9 cellular contexts compared by ENCODE assay signal in genomic region chr5:172860520-172861443, GRCh38. TPM values are rescaled to one million over a fixed set of nuclear protein-coding genes. Genes with fewer than 3 reads are reported as not detected.
DNase-seq lines count a peak whose midpoint lies in the region; ATAC-seq and TF ChIP-seq lines count a peak whose summit lies in the region.
"Had no signal": no experiment of that assay in that cellular context is flagged by ENCODE, and none has a peak within 500 bp of the region (broad histone marks: within the 10 kb centered on the region; RNA-seq: fewer than 3 reads in every experiment).

No MANE protein-coding gene starts in this region.

- no peak for TF ChIP-seq POLR2A in ovary (IDR thresholded peaks at IDR 0.05)

- DNase-seq in cardiac septum (ENCODE audit: low spot score) (peak; percentile 91), ovary (peak; percentile 88 to 93 (median 90)), NCI-H1694 treated with DMSO at 0.1 percent for 48 hours (lab: John Stamatoyannopoulos, UW) (no peak), HUDEP-2 (lab: John Stamatoyannopoulos, UW; ENCODE audit: unreplicated experiment in 76 of 76) (no peak)
- DNase-seq in activated CD8-positive, alpha-beta memory T cell treated with anti-CD3 and anti-CD28 coated beads, Interleukin-2, amount 10 ng/mL, durations not matched to agents 7 days and 5 days = no peak
- DNase-seq: activated CD4-positive, alpha-beta T cell treated with anti-CD3 and anti-CD28 coated beads, Interleukin-2, amount 50 U/mL, for 48 hours had no signal

- no peak for ATAC-seq in HG03378 (IDR thresholded peaks at IDR 0.05; ENCODE audit: unreplicated experiment)
- no peak for ATAC-seq in activated CD8-positive, alpha-beta memory T cell treated with anti-CD3 and anti-CD28 coated beads, Interleukin-2, amount 10 ng/mL, durations not matched to agents 7 days and 5 days

- H3K4me3 Mint-ChIP-seq in activated CD8-positive, alpha-beta memory T cell treated with anti-CD3 and anti-CD28 coated beads, Interleukin-2, amount 10 ng/mL, durations not matched to agents 7 days and 5 days = no peak overlapping the region

- no peaks in the 10 kb centered on the region for H3K36me3 Mint-ChIP-seq in activated CD8-positive, alpha-beta memory T cell treated with anti-CD3 and anti-CD28 coated beads, Interleukin-2, amount 10 ng/mL, durations not matched to agents 7 days and 5 days

- H3K27ac ChIP-seq in C4-2B = peak overlapping the region; percentile 74
- peak overlapping the region; percentile 70 for H3K27ac ChIP-seq in adipose tissue (ENCODE audit: low read depth, low read length)
- peak overlapping the region; percentile 54 to 75 for H3K27ac ChIP-seq in ovary

- H3K9me3 ChIP-seq in ovary = no peaks in the 10 kb centered on the region

- no peaks in the 10 kb centered on the region for H3K27me3 Mint-ChIP-seq in activated CD8-positive, alpha-beta memory T cell treated with anti-CD3 and anti-CD28 coated beads, Interleukin-2, amount 10 ng/mL, durations not matched to agents 7 days and 5 days

- no peak overlapping the region for H3K4me3 ChIP-seq in ovary

- no peaks in the 10 kb centered on the region for H3K27me3 ChIP-seq in ovary

- CTCF ChIA-PET in activated CD8-positive, alpha-beta memory T cell treated with anti-CD3 and anti-CD28 coated beads, Interleukin-2, amount 10 ng/mL, durations not matched to agents 7 days and 5 days (lab: Charles Lee) = interaction anchor here (1.6 kb wide), 1 partner anchor 12 kb away, joined by 4 read pairs; no protein-coding TSS in a partner anchor

- H3K4me1 Mint-ChIP-seq in activated CD8-positive, alpha-beta memory T cell treated with anti-CD3 and anti-CD28 coated beads, Interleukin-2, amount 10 ng/mL, durations not matched to agents 7 days and 5 days = peaks cover 3% of the 10 kb centered on the region

- intact Hi-C loops in cardiac septum (cut with DNase I) = no loop called here
- intact Hi-C loops in ovary (cut with DNase I) = loop anchor here in 2 of 4 donors (10.0 kb wide), 1 partner anchor 66 kb away; no protein-coding TSS in a partner anchor

- H3K27ac Mint-ChIP-seq in activated CD8-positive, alpha-beta memory T cell treated with anti-CD3 and anti-CD28 coated beads, Interleukin-2, amount 10 ng/mL, durations not matched to agents 7 days and 5 days = no peak overlapping the region

- no peaks in the 10 kb centered on the region for H3K36me3 ChIP-seq in ovary

- no peak for TF ChIP-seq CTCF in C4-2B (conservative IDR thresholded peaks at IDR 0.05)
- no peak for TF ChIP-seq CTCF in ovary (IDR thresholded peaks at IDR 0.05)

- peaks cover 41% of the 10 kb centered on the region for H3K4me1 ChIP-seq in ovary (ENCODE audit: insufficient read depth)

- TF ChIP-seq EP300 in ovary (IDR thresholded peaks at IDR 0.05) = no peak

- H3K9me3 Mint-ChIP-seq in activated CD8-positive, alpha-beta memory T cell treated with anti-CD3 and anti-CD28 coated beads, Interleukin-2, amount 10 ng/mL, durations not matched to agents 7 days and 5 days (ENCODE audit: low read depth) = no peaks in the 10 kb centered on the region

- 35 to 50% (median 43%) methylated on average over 24 of the region's 24 CpGs for WGBS in adipose tissue, 3 donors
- WGBS in ovary, 3 donors = 10 to 18% (median 12%) methylated on average over 22 to 24 of the region's 24 CpGs

RNA-seq across cellular contexts. Expression of gene ERGIC1, which starts 26.7 kb away (rescaled TPM):
- polyA plus RNA-seq in adipose tissue (100 to 1,000 TPM in 2 of 3 donors, 10 to 100 TPM in 1; 66.5 to 123 (median 119) TPM), ovary (100 to 1,000 TPM in 1 of 2 donors, 10 to 100 TPM in 1; 76.4 to 147 TPM)
- total RNA-seq in cardiac septum (76.9 TPM), ovary (100 to 1,000 TPM in 2 of 7 donors, 10 to 100 TPM in 5; 41.7 to 132 (median 92.3) TPM)
- total RNA-seq in activated CD8-positive, alpha-beta memory T cell treated with anti-CD3 and anti-CD28 coated beads, Interleukin-2, amount 10 ng/mL, durations not matched to agents 7 days and 5 days = 10 to 100 TPM; 30.9 to 34.7 TPM

Comparison
In these comparisons a context has a peak if more than half of its experiments do, and no peak if none do; other contexts are left out.
1. DNase-seq: peak in cardiac septum (single experiment) and ovary (5 of 5); none in NCI-H1694 treated with DMSO at 0.1 percent for 48 hours (single experiment), HUDEP-2 (0 of 76) and activated CD8-positive, alpha-beta memory T cell treated with anti-CD3 and anti-CD28 coated beads, Interleukin-2, amount 10 ng/mL, durations not matched to agents 7 days and 5 days (single experiment).
2. Peak in every context shown above with its lines, with median percentiles within 50 percentile points of each other: H3K27ac ChIP-seq.